Comparison of ENCODE assay signal across 8 cellular contexts in the genomic region with DNA sequence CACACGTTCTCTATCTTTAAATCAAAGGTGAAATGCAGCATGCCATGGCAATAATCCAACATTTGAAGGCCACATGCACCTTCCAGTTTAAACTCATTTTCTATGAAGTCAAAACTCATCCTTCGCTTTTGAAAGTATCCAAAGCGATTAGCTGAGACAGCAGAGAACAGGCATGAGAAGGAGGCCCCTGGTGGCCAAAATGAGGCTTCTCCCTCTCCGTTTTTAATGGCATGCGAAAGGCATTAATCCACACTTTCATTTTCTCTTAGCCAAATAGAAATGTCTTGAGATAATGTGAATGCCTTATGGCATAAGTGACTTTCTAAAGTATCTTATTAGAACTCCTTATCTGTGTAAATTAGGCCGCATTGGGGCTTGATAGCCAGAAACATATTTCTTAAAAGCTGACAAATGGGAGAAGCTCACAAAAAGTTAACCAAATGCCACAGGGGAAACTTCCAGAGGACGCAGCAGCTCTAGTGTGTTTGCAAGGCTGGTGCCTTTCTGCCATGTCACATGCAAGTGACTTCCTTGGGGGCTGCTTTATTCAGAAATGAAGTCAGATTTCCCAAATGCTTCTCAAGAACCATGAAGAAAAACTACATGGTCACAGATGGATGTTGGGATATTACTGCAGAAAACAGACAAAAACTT.
DNase-seq lines count a peak whose midpoint lies in the region; ATAC-seq and TF ChIP-seq lines count a peak whose summit lies in the region.

No MANE protein-coding gene starts in this region.

- H3K79me2 ChIP-seq in Karpas-422 (ENCODE audit: low read length): no peaks in the 10 kb centered on the region
- no peaks in the 10 kb centered on the region for H3K79me2 ChIP-seq in neural cell (replicated peaks; ENCODE audit: insufficient read depth, low read length)

- no peak for ATAC-seq in GM21360 (IDR thresholded peaks at IDR 0.05; ENCODE audit: unreplicated experiment)
- ATAC-seq in HG03520 (IDR thresholded peaks at IDR 0.05; ENCODE audit: unreplicated experiment): no peak

- H3K27me3 ChIP-seq in GM06990 (replicated peaks; ENCODE audit: control insufficient read depth, insufficient read depth, low read length) (no peaks in the 10 kb centered on the region), Karpas-422 (ENCODE audit: low read length) (no peaks in the 10 kb centered on the region), neural cell (ENCODE audit: insufficient read depth, low read depth, low read length) (no peaks in the 10 kb centered on the region)

- H2AFZ ChIP-seq in Karpas-422 (ENCODE audit: low read length) (no peak overlapping the region), neural cell (ENCODE audit: low read depth, low read length) (no peak overlapping the region)

- H3K4me1 ChIP-seq in Karpas-422 (ENCODE audit: low read length): no peaks in the 10 kb centered on the region

- H3K36me3 ChIP-seq in GM06990 (ENCODE audit: control insufficient read depth, insufficient read depth, low read length) (no peaks in the 10 kb centered on the region), Karpas-422 (ENCODE audit: insufficient read depth, low read length) (no peaks in the 10 kb centered on the region), neural cell (ENCODE audit: insufficient read depth, low read length) (no peaks in the 10 kb centered on the region)

- H3K9ac ChIP-seq in Karpas-422 (ENCODE audit: low read length): no peak overlapping the region
- H3K9ac ChIP-seq in neural cell (ENCODE audit: low read length): no peak overlapping the region

- TF ChIP-seq RAD21 in neural cell (conservative IDR thresholded peaks at IDR 0.05): no peak

- H3K4me2 ChIP-seq in Karpas-422 (ENCODE audit: low read depth, low read length, poor library complexity, severe bottlenecking) (peak overlapping the region; percentile 10), neural cell (ENCODE audit: low read length) (no peak overlapping the region)

- H3K27ac ChIP-seq in Karpas-422 (ENCODE audit: low read length): no peak overlapping the region
- no peak overlapping the region for H3K27ac ChIP-seq in neural cell (ENCODE audit: low read length)

- H3K9me3 ChIP-seq in Karpas-422 (ENCODE audit: low read length) (0 out of 2 replicates have a peak, but pooled peaks cover 7% of the 10 kb centered on the region), neural cell (ENCODE audit: low read length) (no peaks in the 10 kb centered on the region)

- H4K20me1 ChIP-seq in Karpas-422 (ENCODE audit: insufficient read depth, low read depth, low read length) (no peaks in the 10 kb centered on the region), neural cell (ENCODE audit: insufficient read depth) (no peaks in the 10 kb centered on the region)

- no peak for TF ChIP-seq EP300 in neural cell (conservative IDR thresholded peaks at IDR 0.05; ENCODE audit: poor library complexity, severe bottlenecking)

- DNase-seq in GM06990 (ENCODE audit: extremely low read depth, insufficient read length) (no peak), Karpas-422 (no peak), cardiac fibroblast (ENCODE audit: low read depth in 2 of 2) (peak; percentile 55 to 60), COR-L47 (lab: John Stamatoyannopoulos, UW) (no peak), T-helper 1 cell (no peak)

- H3K9me2 ChIP-seq in Karpas-422 (replicated peaks; ENCODE audit: insufficient read depth, low read length): no peaks in the 10 kb centered on the region
- no peaks in the 10 kb centered on the region for H3K9me2 ChIP-seq in neural cell (ENCODE audit: insufficient read depth, low read length)

- peak; percentile 71 for TF ChIP-seq CTCF in GM06990 (IDR thresholded peaks at IDR 0.05; ENCODE audit: insufficient read depth, low read length, poor library complexity, severe bottlenecking)
- peak; percentile 83 for TF ChIP-seq CTCF in cardiac fibroblast (IDR thresholded peaks at IDR 0.05; ENCODE audit: low read depth, low read length)
- peak; percentile 17 for TF ChIP-seq CTCF in neural cell (IDR thresholded peaks at IDR 0.05; ENCODE audit: poor library complexity, severe bottlenecking)

- H3K4me3 ChIP-seq in GM06990 (replicated peaks; ENCODE audit: low read depth, low read length) (no peak overlapping the region), Karpas-422 (ENCODE audit: low read length) (no peak overlapping the region), cardiac fibroblast (replicated peaks in 1 of 2; ENCODE audit: low read depth in 2 of 2, low read length in 2 of 2) (peak overlapping the region in 1 of 2 donors; percentile 36), neural cell (ENCODE audit: low read length) (no peak overlapping the region)

- H3F3A ChIP-seq in neural cell (ENCODE audit: insufficient read depth, low read length, poor library complexity, severe bottlenecking): no peaks in the 10 kb centered on the region

TF ChIP-seq in neural cell, 6 proteins besides CTCF, POLR2A, EP300 and RAD21:
- TF ChIP-seq POLR2AphosphoS5 (IDR thresholded peaks at IDR 0.05) (no peak), EZH2 (IDR thresholded peaks at IDR 0.05; ENCODE audit: borderline replicate concordance, insufficient read depth, low read length, poor library complexity, severe bottlenecking) (no peak), SMC3 (conservative IDR thresholded peaks at IDR 0.05; ENCODE audit: poor library complexity) (no peak), MXI1 (conservative IDR thresholded peaks at IDR 0.05; ENCODE audit: poor library complexity, severe bottlenecking) (no peak), TAF1 (IDR thresholded peaks at IDR 0.05; ENCODE audit: low read depth) (no peak)
- TF ChIP-seq, protein P1, sequence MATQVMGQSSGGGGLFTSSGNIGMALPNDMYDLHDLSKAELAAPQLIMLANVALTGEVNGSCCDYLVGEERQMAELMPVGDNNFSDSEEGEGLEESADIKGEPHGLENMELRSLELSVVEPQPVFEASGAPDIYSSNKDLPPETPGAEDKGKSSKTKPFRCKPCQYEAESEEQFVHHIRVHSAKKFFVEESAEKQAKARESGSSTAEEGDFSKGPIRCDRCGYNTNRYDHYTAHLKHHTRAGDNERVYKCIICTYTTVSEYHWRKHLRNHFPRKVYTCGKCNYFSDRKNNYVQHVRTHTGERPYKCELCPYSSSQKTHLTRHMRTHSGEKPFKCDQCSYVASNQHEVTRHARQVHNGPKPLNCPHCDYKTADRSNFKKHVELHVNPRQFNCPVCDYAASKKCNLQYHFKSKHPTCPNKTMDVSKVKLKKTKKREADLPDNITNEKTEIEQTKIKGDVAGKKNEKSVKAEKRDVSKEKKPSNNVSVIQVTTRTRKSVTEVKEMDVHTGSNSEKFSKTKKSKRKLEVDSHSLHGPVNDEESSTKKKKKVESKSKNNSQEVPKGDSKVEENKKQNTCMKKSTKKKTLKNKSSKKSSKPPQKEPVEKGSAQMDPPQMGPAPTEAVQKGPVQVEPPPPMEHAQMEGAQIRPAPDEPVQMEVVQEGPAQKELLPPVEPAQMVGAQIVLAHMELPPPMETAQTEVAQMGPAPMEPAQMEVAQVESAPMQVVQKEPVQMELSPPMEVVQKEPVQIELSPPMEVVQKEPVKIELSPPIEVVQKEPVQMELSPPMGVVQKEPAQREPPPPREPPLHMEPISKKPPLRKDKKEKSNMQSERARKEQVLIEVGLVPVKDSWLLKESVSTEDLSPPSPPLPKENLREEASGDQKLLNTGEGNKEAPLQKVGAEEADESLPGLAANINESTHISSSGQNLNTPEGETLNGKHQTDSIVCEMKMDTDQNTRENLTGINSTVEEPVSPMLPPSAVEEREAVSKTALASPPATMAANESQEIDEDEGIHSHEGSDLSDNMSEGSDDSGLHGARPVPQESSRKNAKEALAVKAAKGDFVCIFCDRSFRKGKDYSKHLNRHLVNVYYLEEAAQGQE (IDR thresholded peaks at IDR 0.05; ENCODE audit: borderline replicate concordance): no peak
TF ChIP-seq in neural cell: peak in this region for 0.

Comparison
In these comparisons a context has a peak if more than half of its experiments do, and no peak if none do; other contexts are left out.
1. DNase-seq: peak in cardiac fibroblast (2 of 2); none in GM06990 (single experiment), Karpas-422 (single experiment), COR-L47 (single experiment) and T-helper 1 cell (0 of 5).
2. CTCF ChIP-seq: peak in every context shown above with its lines; median percentile 83 in cardiac fibroblast; 71 in GM06990; 17 in neural cell.